ENCODE assay signal across 16 cellular contexts in the genomic region with DNA sequence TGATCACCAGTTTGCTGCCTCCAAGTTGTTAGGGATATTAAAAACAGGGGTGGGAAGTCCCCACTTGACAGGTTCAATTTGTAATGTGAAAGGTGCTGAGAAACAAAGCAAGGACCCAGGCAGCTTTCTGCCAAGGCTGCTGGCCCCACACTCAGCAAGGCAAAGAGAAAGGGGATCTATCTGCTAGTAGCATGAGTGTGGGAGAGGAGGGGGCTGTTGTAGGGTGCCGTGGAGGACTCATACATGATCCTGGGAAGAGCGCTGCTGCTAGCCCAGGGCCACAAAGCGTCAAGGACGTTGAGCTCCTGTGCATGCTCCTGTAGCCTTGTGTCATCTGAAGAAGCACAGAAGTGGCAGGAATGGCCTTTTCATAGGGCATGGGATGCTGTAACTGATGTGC.
"Had no signal": no experiment of that assay in that cellular context is flagged by ENCODE, and none has a peak within 500 bp of the region (broad histone marks: within the 10 kb centered on the region; RNA-seq: fewer than 3 reads in every experiment).

No MANE protein-coding gene starts in this region.

- H3K4me1 Mint-ChIP-seq: memory B cell had no signal

- H3K27ac Mint-ChIP-seq: memory B cell, naive B cell had no signal

- DNase-seq: activated CD4-positive, alpha-beta T cell treated with anti-CD3 and anti-CD28 coated beads for 48 hours; activated CD4-positive, CD25-positive, alpha-beta regulatory T cell; activated CD8-positive, alpha-beta memory T cell treated with anti-CD3 and anti-CD28 coated beads, Interleukin-2, amount 50 U/mL, for 48 hours; aorta; brain microvascular endothelial cell; colonic mucosa; heart left ventricle; naive B cell; nucleus accumbens; stimulated activated CD4-positive, alpha-beta T cell treated with anti-CD3 and anti-CD28 coated beads, Interleukin-12 subunit alpha, Interleukin-12 subunit beta, amount 100 ng/mL, for 4 hours; stimulated activated CD4-positive, alpha-beta T cell treated with anti-CD3 and anti-CD28 coated beads, Interleukin-1b, Interleukin-23, amount 100 ng/mL, for 48 hours; T-helper 9 cell; thyroid gland had no signal

- H3K36me3 Mint-ChIP-seq: memory B cell, naive B cell had no signal

- H3K4me3 Mint-ChIP-seq: memory B cell had no signal

- ATAC-seq: esophagus mucosa, gastroesophageal sphincter, heart left ventricle had no signal
